1 cellular context compared by ENCODE assay signal in the genomic region with DNA sequence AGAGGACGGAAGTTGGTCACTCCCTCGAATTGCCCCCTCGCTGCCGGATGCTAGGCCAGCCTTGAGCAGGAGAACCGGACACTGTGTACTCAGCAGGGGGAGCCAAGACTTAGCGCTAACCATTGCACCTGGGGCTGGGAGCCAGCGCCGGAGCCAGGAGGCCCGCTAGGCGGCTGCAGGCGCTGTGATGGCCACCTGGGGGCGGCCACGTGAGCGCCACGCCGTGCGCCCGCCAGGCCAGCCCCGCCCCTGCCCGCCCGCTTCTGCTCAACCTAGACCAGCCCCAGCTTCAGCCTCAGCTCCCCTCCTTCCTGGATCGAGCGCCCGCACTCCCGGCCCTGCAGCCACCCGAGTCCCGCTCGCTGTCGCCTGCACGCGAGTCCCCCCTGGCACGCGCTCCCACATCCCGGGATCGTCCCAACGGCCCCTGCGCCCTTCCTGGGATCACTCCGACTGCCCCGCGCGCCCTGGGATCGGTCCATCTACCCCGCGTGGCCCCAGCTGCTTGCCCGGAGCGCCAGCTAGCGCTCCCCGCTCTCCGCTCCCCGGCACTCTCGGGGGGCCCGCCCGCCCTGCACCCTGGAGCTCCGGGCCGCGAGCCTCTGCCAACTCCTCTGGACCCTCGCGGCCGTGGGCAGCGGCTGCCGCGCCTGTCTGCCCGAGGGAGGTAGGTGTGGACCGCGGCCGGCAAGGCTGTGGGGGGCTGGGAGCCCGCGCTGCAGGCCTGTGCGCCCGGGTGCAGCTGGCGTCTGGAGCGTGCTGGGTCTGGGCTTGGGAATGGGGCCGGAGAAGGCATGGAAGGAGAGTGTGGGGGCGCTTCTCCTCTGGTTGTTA.
A peak's percentile ranks its signal among the peaks of the same experiment; 100 is the strongest.
TF ChIP-seq lines count a peak whose summit lies in the region.

Gene EEF2K (plus strand): TSS at position 266 of the 834 bp plus-strand sequence. CDS start 19,452 bp downstream, outside the sequence.

TF ChIP-seq in K562, 482 proteins besides CTCF, POLR2A, EP300 and RAD21 (continued from another document and continues in another):
- TF ChIP-seq MXD1 (CRISPR knock-in tag; IDR thresholded peaks at IDR 0.05; ENCODE audit: borderline replicate concordance, poor library complexity, severe bottlenecking) (peak; percentile 85), ZNF277 (CRISPR knock-in tag; IDR thresholded peaks at IDR 0.05; ENCODE audit: borderline replicate concordance) (no peak), HMGXB4 (CRISPR knock-in tag; IDR thresholded peaks at IDR 0.05) (peak; percentile 94; the same call in 1 of the 2 replicates), ZNF354B (CRISPR knock-in tag; IDR thresholded peaks at IDR 0.05) (no peak), CAMTA2 (CRISPR knock-in tag; conservative IDR thresholded peaks at IDR 0.05) (no peak), CBX3 (IDR thresholded peaks at IDR 0.05; ENCODE audit: borderline replicate concordance in 1 of 2, low read length in 2 of 2) (peak in 1 of 2 experiments; percentile 95; a peak in 2 of 3 replicates), ZNF224 (CRISPR knock-in tag; IDR thresholded peaks at IDR 0.05) (peak; percentile 83), ZNF263 (CRISPR knock-in tag; IDR thresholded peaks at IDR 0.05; ENCODE audit: borderline replicate concordance) (peak; percentile 9), NFE2L1 (tag; IDR thresholded peaks at IDR 0.05; ENCODE audit: borderline replicate concordance, low read depth) (no peak), ZNF384 (IDR thresholded peaks at IDR 0.05; ENCODE audit: low read depth, low read length) (peak; percentile 65), MYNN (IDR thresholded peaks at IDR 0.05) (peak; percentile 61), MYNN (CRISPR knock-in tag; IDR thresholded peaks at IDR 0.05) (0 out of 2 replicates have a peak, but pooled peaks have one; percentile 11), MYC (IDR thresholded peaks at IDR 0.05; ENCODE audit: low read depth, low read length) (peak; percentile 99), MYC (CRISPR knock-in tag; IDR thresholded peaks at IDR 0.05; ENCODE audit: borderline replicate concordance, low read depth) (no peak), PRDM10 (IDR thresholded peaks at IDR 0.05; ENCODE audit: partially characterized antibody) (peak; percentile 88), GABPB1 (CRISPR knock-in tag; IDR thresholded peaks at IDR 0.05) (peak; percentile 92), ZNF766 (CRISPR knock-in tag; conservative IDR thresholded peaks at IDR 0.05) (no peak; the same call in 1 of the 2 replicates), GTF2F1 (IDR thresholded peaks at IDR 0.05; ENCODE audit: low read depth, low read length) (peak; percentile 78; the same call in 1 of the 2 replicates), ZNF551 (CRISPR knock-in tag; IDR thresholded peaks at IDR 0.05) (no peak), RUNX1 (IDR thresholded peaks at IDR 0.05; ENCODE audit: low read depth) (0 out of 2 replicates have a peak, but pooled peaks have one; percentile 69), PREB (CRISPR knock-in tag; IDR thresholded peaks at IDR 0.05) (no peak), NFXL1 (CRISPR knock-in tag; IDR thresholded peaks at IDR 0.05) (no peak), ZNF707 (CRISPR knock-in tag; conservative IDR thresholded peaks at IDR 0.05) (no peak), USF2 (CRISPR knock-in tag; IDR thresholded peaks at IDR 0.05) (peak; percentile 59), ZBTB1 (CRISPR knock-in tag; IDR thresholded peaks at IDR 0.05; ENCODE audit: borderline replicate concordance, low read depth) (peak; percentile 45; the same call in 1 of the 2 replicates), L3MBTL2 (IDR thresholded peaks at IDR 0.05) (peak; percentile 96), SPI1 (IDR thresholded peaks at IDR 0.05; ENCODE audit: borderline replicate concordance, low read depth, low read length) (no peak; the same call in 1 of the 2 replicates), BHLHE40 (IDR thresholded peaks at IDR 0.05; ENCODE audit: low read length) (peak; percentile 94), PCBP1 (IDR thresholded peaks at IDR 0.05; ENCODE audit: low read depth, low read length, poor library complexity, severe bottlenecking) (peak; percentile 94), SMC3 (conservative IDR thresholded peaks at IDR 0.05; ENCODE audit: insufficient read depth, low read depth, low read length) (peak; percentile 72), SFPQ (IDR thresholded peaks at IDR 0.05; ENCODE audit: low read depth, low read length) (no peak), ZNF232 (CRISPR knock-in tag; IDR thresholded peaks at IDR 0.05) (peak; percentile 52; the same call in 1 of the 2 replicates), COPS2 (conservative IDR thresholded peaks at IDR 0.05) (no peak)
- TF ChIP-seq, protein P1, sequence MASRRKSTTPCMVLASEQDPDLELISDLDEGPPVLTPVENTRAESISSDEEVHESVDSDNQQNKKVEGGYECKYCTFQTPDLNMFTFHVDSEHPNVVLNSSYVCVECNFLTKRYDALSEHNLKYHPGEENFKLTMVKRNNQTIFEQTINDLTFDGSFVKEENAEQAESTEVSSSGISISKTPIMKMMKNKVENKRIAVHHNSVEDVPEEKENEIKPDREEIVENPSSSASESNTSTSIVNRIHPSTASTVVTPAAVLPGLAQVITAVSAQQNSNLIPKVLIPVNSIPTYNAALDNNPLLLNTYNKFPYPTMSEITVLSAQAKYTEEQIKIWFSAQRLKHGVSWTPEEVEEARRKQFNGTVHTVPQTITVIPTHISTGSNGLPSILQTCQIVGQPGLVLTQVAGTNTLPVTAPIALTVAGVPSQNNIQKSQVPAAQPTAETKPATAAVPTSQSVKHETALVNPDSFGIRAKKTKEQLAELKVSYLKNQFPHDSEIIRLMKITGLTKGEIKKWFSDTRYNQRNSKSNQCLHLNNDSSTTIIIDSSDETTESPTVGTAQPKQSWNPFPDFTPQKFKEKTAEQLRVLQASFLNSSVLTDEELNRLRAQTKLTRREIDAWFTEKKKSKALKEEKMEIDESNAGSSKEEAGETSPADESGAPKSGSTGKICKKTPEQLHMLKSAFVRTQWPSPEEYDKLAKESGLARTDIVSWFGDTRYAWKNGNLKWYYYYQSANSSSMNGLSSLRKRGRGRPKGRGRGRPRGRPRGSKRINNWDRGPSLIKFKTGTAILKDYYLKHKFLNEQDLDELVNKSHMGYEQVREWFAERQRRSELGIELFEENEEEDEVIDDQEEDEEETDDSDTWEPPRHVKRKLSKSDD (conservative IDR thresholded peaks at IDR 0.05; ENCODE audit: low read length): peak; percentile 63; the same call in 1 of the 2 replicates
- TF ChIP-seq, protein P2, sequence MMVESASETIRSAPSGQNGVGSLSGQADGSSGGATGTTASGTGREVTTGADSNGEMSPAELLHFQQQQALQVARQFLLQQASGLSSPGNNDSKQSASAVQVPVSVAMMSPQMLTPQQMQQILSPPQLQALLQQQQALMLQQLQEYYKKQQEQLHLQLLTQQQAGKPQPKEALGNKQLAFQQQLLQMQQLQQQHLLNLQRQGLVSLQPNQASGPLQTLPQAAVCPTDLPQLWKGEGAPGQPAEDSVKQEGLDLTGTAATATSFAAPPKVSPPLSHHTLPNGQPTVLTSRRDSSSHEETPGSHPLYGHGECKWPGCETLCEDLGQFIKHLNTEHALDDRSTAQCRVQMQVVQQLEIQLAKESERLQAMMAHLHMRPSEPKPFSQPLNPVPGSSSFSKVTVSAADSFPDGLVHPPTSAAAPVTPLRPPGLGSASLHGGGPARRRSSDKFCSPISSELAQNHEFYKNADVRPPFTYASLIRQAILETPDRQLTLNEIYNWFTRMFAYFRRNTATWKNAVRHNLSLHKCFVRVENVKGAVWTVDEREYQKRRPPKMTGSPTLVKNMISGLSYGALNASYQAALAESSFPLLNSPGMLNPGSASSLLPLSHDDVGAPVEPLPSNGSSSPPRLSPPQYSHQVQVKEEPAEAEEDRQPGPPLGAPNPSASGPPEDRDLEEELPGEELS (CRISPR knock-in tag; IDR thresholded peaks at IDR 0.05; ENCODE audit: borderline replicate concordance): peak; percentile 91
- TF ChIP-seq, protein P3, sequence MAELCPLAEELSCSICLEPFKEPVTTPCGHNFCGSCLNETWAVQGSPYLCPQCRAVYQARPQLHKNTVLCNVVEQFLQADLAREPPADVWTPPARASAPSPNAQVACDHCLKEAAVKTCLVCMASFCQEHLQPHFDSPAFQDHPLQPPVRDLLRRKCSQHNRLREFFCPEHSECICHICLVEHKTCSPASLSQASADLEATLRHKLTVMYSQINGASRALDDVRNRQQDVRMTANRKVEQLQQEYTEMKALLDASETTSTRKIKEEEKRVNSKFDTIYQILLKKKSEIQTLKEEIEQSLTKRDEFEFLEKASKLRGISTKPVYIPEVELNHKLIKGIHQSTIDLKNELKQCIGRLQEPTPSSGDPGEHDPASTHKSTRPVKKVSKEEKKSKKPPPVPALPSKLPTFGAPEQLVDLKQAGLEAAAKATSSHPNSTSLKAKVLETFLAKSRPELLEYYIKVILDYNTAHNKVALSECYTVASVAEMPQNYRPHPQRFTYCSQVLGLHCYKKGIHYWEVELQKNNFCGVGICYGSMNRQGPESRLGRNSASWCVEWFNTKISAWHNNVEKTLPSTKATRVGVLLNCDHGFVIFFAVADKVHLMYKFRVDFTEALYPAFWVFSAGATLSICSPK (IDR thresholded peaks at IDR 0.05; ENCODE audit: borderline replicate concordance): no peak
